9 cellular contexts compared by ENCODE assay signal in the genomic region with DNA sequence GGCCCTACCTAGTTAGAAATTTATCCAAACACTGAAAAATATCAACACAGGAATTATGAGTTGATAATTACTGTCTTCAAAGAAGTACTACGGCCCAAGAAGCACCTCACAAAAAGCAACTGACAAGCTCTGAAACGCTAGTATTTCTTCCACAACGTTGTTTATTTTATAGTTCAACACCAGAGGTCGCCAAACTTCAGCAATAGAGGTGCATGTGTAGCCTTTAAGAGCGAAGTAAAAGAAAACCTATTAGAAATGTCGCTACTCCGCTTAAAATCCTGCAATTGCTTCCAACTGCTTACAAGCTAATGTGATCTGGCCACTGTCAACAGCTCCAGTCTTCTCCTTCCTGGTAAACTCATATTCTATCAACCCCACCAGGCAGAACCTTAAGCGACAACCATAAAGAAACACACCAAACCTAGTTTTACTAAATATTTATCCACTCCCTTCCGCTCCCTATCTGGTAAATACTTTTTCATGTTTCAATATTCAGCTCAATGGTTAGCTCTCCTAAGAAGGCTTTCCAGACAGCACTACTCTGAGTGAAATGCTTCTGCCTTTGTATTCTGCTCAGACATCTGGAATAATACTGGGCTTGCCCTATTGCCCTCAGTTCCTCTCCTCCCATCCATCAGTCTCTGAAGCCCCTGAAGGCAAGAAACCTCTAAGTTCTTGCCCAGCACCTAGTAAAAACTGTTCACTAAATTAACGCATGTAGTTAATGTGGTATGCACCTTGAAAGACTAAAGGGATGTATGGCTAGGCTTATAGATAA.
DNase-seq lines count a peak whose midpoint lies in the region; ATAC-seq and TF ChIP-seq lines count a peak whose summit lies in the region.
"Had no signal": no experiment of that assay in that cellular context is flagged by ENCODE, and none has a peak within 500 bp of the region (broad histone marks: within the 10 kb centered on the region; RNA-seq: fewer than 3 reads in every experiment).

No MANE protein-coding gene starts in this region.

- no peak overlapping the region for H2AFZ ChIP-seq in GM23338

- DNase-seq in DMS53 (lab: John Stamatoyannopoulos, UW) (peak; percentile 77), GM23338 (ENCODE audit: low spot score) (peak; percentile 88), NCI-H2107 (lab: John Stamatoyannopoulos, UW) (peak; percentile 30), myocyte (ENCODE audit: low read depth) (peak; percentile 78), aorta (no peak)
- peak; percentile 37 to 54 for DNase-seq in activated CD4-positive, alpha-beta T cell treated with anti-CD3 and anti-CD28 coated beads for 4 hours

- H3K27me3 ChIP-seq in GM23338 (ENCODE audit: insufficient read depth) (no peaks in the 10 kb centered on the region), aorta (ENCODE audit: control insufficient read depth in 1 of 2, insufficient read depth in 2 of 2, low read length in 1 of 2) (no peaks in the 10 kb centered on the region)

- H3K9me3 Mint-ChIP-seq in GM23338, result peaks cover 7% of the 10 kb centered on the region

- H3K36me3 ChIP-seq in GM23338 (ENCODE audit: insufficient read depth), result peaks cover 11% of the 10 kb centered on the region
- no peaks in the 10 kb centered on the region for H3K36me3 ChIP-seq in aorta (ENCODE audit: control insufficient read depth in 1 of 2, insufficient read depth in 2 of 2, low read length in 1 of 2)

- H3K79me2 ChIP-seq in GM23338 (replicated peaks; ENCODE audit: insufficient read depth), result no peaks in the 10 kb centered on the region

- peak; percentile 89 for ATAC-seq in GM23338
- peak; percentile 67 for ATAC-seq in esophagus mucosa
- peak; percentile 80 for ATAC-seq in aorta (ENCODE audit: low FRiP score)
- ATAC-seq in HG02852 (IDR thresholded peaks at IDR 0.05; ENCODE audit: unreplicated experiment), result no peak

- H3K4me1 ChIP-seq in GM23338 (ENCODE audit: insufficient read depth), result no peaks in the 10 kb centered on the region
- no peaks in the 10 kb centered on the region for H3K4me1 ChIP-seq in aorta (ENCODE audit: control insufficient read depth in 1 of 2, insufficient read depth in 2 of 2, low read length in 2 of 2)

- H3F3A ChIP-seq in GM23338 (replicated peaks; ENCODE audit: low read depth), result no peaks in the 10 kb centered on the region

- H3K27ac Mint-ChIP-seq in GM23338, result no peak overlapping the region
- H3K27ac Mint-ChIP-seq: activated naive CD4-positive, alpha-beta T cell treated with anti-CD3 and anti-CD28 coated beads, Interleukin-2, amount 50 U/mL, for 24 hours had no signal

- no peak overlapping the region for H3K4me3 Mint-ChIP-seq in GM23338
- H3K4me3 Mint-ChIP-seq: activated naive CD4-positive, alpha-beta T cell treated with anti-CD3 and anti-CD28 coated beads, Interleukin-2, amount 50 U/mL, for 24 hours had no signal

- no peak overlapping the region for H3K27ac ChIP-seq in GM23338 (ENCODE audit: low read depth)
- no peak overlapping the region for H3K27ac ChIP-seq in aorta (ENCODE audit: low read depth in 1 of 2, low read length in 2 of 2)

- no peaks in the 10 kb centered on the region for H3K9me2 ChIP-seq in GM23338 (ENCODE audit: insufficient read depth)

- H3K27me3 Mint-ChIP-seq in GM23338 (ENCODE audit: insufficient read depth, low read depth, poor library complexity), result no peaks in the 10 kb centered on the region
- H3K27me3 Mint-ChIP-seq: activated naive CD4-positive, alpha-beta T cell treated with anti-CD3 and anti-CD28 coated beads, Interleukin-2, amount 50 U/mL, for 24 hours had no signal

- H3K4me2 ChIP-seq in GM23338, result no peak overlapping the region

- H3K4me1 Mint-ChIP-seq in GM23338, result peaks cover 3% of the 10 kb centered on the region; the same call in 2 of the 3 replicates

- WGBS in aorta, 2 donors, result 26 to 27% methylated on average over 10 of the region's 10 CpGs

- H3K4me3 ChIP-seq in GM23338, result no peak overlapping the region
- H3K4me3 ChIP-seq in aorta (ENCODE audit: low read length in 2 of 2), result no peak overlapping the region

- H3K9me3 ChIP-seq in aorta (ENCODE audit: control insufficient read depth, low read length), result peaks cover 1% of the 10 kb centered on the region

- intact Hi-C loops in aorta (cut with DNase I), result loop anchor here (5.0 to 10.0 kb wide), 3 partner anchors 200 to 293 kb away; partner anchors contain the start of gene GSK3B (in 2 of the 2)

- peaks cover 34% of the 10 kb centered on the region for H3K36me3 Mint-ChIP-seq in GM23338 (ENCODE audit: low read depth)

- H4K20me1 ChIP-seq in GM23338 (replicated peaks; ENCODE audit: insufficient read depth), result no peaks in the 10 kb centered on the region

- TF ChIP-seq CTCF in GM23338 (conservative IDR thresholded peaks at IDR 0.05; ENCODE audit: low read depth in 2 of 2), result peak; percentile 80 to 84

TF ChIP-seq in GM23338, 12 proteins besides CTCF, POLR2A, EP300 and RAD21:
- no peak for TF ChIP-seq EZH2phosphoT487 (IDR thresholded peaks at IDR 0.05; ENCODE audit: unreplicated experiment)
- TF ChIP-seq ETS1 (IDR thresholded peaks at IDR 0.05), result no peak
- no peak for TF ChIP-seq ZNF462 (CRISPR knock-in tag; IDR thresholded peaks at IDR 0.05)
- TF ChIP-seq ZNF114 (CRISPR knock-in tag; IDR thresholded peaks at IDR 0.05), result no peak
- TF ChIP-seq STAT1 (IDR thresholded peaks at IDR 0.05; ENCODE audit: unreplicated experiment), result no peak
- TF ChIP-seq JUNB (IDR thresholded peaks at IDR 0.05; ENCODE audit: unreplicated experiment), result no peak
- no peak for TF ChIP-seq NANOG (IDR thresholded peaks at IDR 0.05; ENCODE audit: borderline replicate concordance)

Comparison
In these comparisons a context has a peak if more than half of its experiments do, and no peak if none do; other contexts are left out.
1. DNase-seq: peak in DMS53 (single experiment), GM23338 (single experiment), NCI-H2107 (single experiment), activated CD4-positive, alpha-beta T cell treated with anti-CD3 and anti-CD28 coated beads for 4 hours (2 of 2) and myocyte (single experiment); none in aorta (0 of 2).